In the genomic region with DNA sequence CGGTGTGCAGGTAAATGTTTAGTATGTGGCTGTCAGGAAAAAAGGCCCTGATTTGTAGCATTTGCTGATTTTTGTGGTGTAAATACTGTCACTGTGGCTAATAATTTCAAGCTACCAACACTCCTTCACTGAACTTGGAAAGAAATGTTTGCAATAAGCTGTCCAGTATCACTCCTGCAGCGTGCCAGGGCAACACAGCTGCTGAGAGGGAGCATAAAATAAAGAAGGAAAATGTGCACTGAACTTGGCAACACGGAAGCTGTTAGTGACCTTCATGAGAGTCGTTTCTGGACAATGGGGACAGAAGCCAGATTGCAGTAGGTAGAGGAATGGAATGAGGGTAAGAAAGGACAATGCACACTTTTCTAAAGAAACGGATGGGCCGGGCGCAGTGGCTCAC, we compare ENCODE assay signal across 20 cellular contexts.
"Had no signal": no experiment of that assay in that cellular context is flagged by ENCODE, and none has a peak within 500 bp of the region (broad histone marks: within the 10 kb centered on the region; RNA-seq: fewer than 3 reads in every experiment).

No MANE protein-coding gene starts in this region.

- H3K9me3 ChIP-seq: SK-N-SH had no signal

- H3K4me1 Mint-ChIP-seq: IgD-negative memory B cell had no signal

- H3K4me3 ChIP-seq: K562 had no signal

- DNase-seq: Kasumi-1, MM.1S, NCI-H1092 treated with DMSO at 0.1 percent for 48 hours, NCI-H1436, NCI-H187, NCI-H2029, NCI-H2081 treated with DMSO at 0.1 percent for 48 hours, NCI-H2171, NCI-H226, NCI-H446, NCI-H510A, NCI-H524 treated with DMSO at 0.1 percent for 48 hours, NCI-H69, NCI-H774, SHP77, SK-N-SH had no signal

- H3K27ac ChIP-seq: HL-60, KMS-11 had no signal

- H3K9me3 Mint-ChIP-seq: IgD-negative memory B cell had no signal

- H3K27me3 Mint-ChIP-seq: IgD-negative memory B cell had no signal

- ATAC-seq: K562 had no signal

- H3K4me3 Mint-ChIP-seq: IgD-negative memory B cell had no signal
